In the genomic region with DNA sequence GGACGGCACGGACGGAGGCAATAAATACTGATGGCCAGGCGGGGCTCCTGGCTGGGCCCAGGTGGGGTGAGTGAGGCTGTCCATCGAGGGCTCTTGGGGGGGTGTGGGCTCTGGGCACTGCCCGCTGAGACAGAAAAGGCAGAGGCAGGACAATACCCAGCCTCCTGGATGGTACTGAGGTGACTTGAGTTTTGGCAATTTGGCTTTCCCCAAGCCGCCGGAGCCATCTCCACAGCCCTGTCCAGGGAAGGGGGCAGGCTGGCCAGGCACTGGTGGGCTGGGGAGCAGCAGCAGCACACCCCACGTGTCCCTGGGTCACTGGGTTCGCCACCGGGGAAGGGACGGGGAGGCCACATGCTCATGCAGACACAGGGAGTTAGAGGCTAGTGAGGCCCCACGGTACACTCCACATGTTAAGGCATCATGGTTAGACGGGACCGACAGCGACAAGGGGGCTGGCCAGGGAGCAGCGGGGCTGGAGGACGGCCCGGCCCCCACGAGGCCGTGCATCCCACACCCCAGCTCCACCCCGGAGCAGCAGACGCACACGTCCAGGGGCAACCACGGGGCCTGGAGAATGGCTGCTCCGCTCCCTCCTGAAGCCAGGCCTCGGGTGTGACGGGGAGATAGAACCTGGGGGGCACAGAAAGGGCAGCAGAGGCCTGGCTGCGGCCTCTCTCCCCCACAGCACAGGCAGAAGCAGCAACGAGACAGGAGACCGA, we compare ENCODE assay signal across 8 cellular contexts. TPM values are rescaled to one million over a fixed set of nuclear protein-coding genes. Genes with fewer than 3 reads are reported as not detected.
A peak's percentile ranks its signal among the peaks of the same experiment; 100 is the strongest.
DNase-seq lines count a peak whose midpoint lies in the region; ATAC-seq and TF ChIP-seq lines count a peak whose summit lies in the region.

No MANE protein-coding gene starts in this region.

- 60% methylated on average over 31 of the region's 31 CpGs for WGBS in right cardiac atrium
- 72% methylated on average over 17 of the region's 31 CpGs for WGBS in suprapubic skin

- H3K9me3 Mint-ChIP-seq in activated T-cell treated with anti-CD3 and anti-CD28 coated beads, Interleukin-2, amount 50 U/mL, for 24 hours, result no peaks in the 10 kb centered on the region
- no peaks in the 10 kb centered on the region for H3K9me3 Mint-ChIP-seq in T-helper 2 cell treated with Interferon-gamma antibody and Interleukin-4, amounts not matched to agents 5 μg/mL and 100 μg/mL, for 36 hours

- TF ChIP-seq CTCF in suprapubic skin (IDR thresholded peaks at IDR 0.05), result no peak

- peaks cover 52% of the 10 kb centered on the region for H3K4me1 Mint-ChIP-seq in activated T-cell treated with anti-CD3 and anti-CD28 coated beads, Interleukin-2, amount 50 U/mL, for 24 hours (ENCODE audit: low read depth)
- H3K4me1 Mint-ChIP-seq in T-helper 2 cell treated with Interferon-gamma antibody and Interleukin-4, amounts not matched to agents 5 μg/mL and 100 μg/mL, for 36 hours (ENCODE audit: low read depth), result peaks cover 22% of the 10 kb centered on the region

- peaks cover 85% of the 10 kb centered on the region for H3K36me3 Mint-ChIP-seq in activated T-cell treated with anti-CD3 and anti-CD28 coated beads, Interleukin-2, amount 50 U/mL, for 24 hours (ENCODE audit: low read depth)
- peaks cover 39% of the 10 kb centered on the region for H3K36me3 Mint-ChIP-seq in T-helper 2 cell treated with Interferon-gamma antibody and Interleukin-4, amounts not matched to agents 5 μg/mL and 100 μg/mL, for 36 hours (ENCODE audit: low read depth)

- TF ChIP-seq EP300 in suprapubic skin (IDR thresholded peaks at IDR 0.05), result no peak

- peak overlapping the region; percentile 86 for H3K27ac Mint-ChIP-seq in activated T-cell treated with anti-CD3 and anti-CD28 coated beads, Interleukin-2, amount 50 U/mL, for 24 hours
- peak overlapping the region; percentile 70 for H3K27ac Mint-ChIP-seq in T-helper 2 cell treated with Interferon-gamma antibody and Interleukin-4, amounts not matched to agents 5 μg/mL and 100 μg/mL, for 36 hours

- H3K4me3 ChIP-seq in right cardiac atrium (ENCODE audit: low read length) (no peak overlapping the region), suprapubic skin (no peak overlapping the region)

- intact Hi-C loops in right cardiac atrium (cut with DNase I), result no loop called here

- H3K9me3 ChIP-seq in right cardiac atrium (ENCODE audit: control insufficient read depth, low read length) (no peaks in the 10 kb centered on the region), suprapubic skin (no peaks in the 10 kb centered on the region)

- H3K27me3 ChIP-seq in right cardiac atrium (ENCODE audit: control insufficient read depth, insufficient read depth) (no peaks in the 10 kb centered on the region), suprapubic skin (no peaks in the 10 kb centered on the region)

- TF ChIP-seq POLR2A in suprapubic skin (IDR thresholded peaks at IDR 0.05), result no peak

- H3K4me1 ChIP-seq in right cardiac atrium (ENCODE audit: control insufficient read depth, insufficient read depth, low read length), result no peaks in the 10 kb centered on the region
- peaks cover 74% of the 10 kb centered on the region for H3K4me1 ChIP-seq in suprapubic skin

- H3K27ac ChIP-seq in right cardiac atrium (ENCODE audit: low read length) (no peak overlapping the region), suprapubic skin (peak overlapping the region; percentile 99)

- no peaks in the 10 kb centered on the region for H3K27me3 Mint-ChIP-seq in activated T-cell treated with anti-CD3 and anti-CD28 coated beads, Interleukin-2, amount 50 U/mL, for 24 hours
- no peaks in the 10 kb centered on the region for H3K27me3 Mint-ChIP-seq in T-helper 2 cell treated with Interferon-gamma antibody and Interleukin-4, amounts not matched to agents 5 μg/mL and 100 μg/mL, for 36 hours (ENCODE audit: low read depth)

- ATAC-seq in right cardiac atrium, result no peak
- ATAC-seq in GM21447 (IDR thresholded peaks at IDR 0.05; ENCODE audit: unreplicated experiment), result no peak
- no peak for ATAC-seq in GM21423 (IDR thresholded peaks at IDR 0.05; ENCODE audit: unreplicated experiment)

- no peak for DNase-seq in activated T-cell treated with anti-CD3 and anti-CD28 coated beads, Interleukin-2, amount 50 U/mL, for 24 hours
- DNase-seq in activated T-cell treated with anti-CD3 and anti-CD28 coated beads, Interleukin-2, amount 50 U/mL, for 48 hours, result no peak
- DNase-seq in T-helper 2 cell treated with Interferon-gamma antibody and Interleukin-4, amounts not matched to agents 5 μg/mL and 100 μg/mL, for 36 hours (ENCODE audit: low spot score), result no peak
- peak in 2 of 3 donors; percentile 71 to 75 for DNase-seq in right cardiac atrium
- DNase-seq in suprapubic skin (ENCODE audit: low spot score in 2 of 2), result no peak
- DNase-seq in MV-4-11 (lab: John Stamatoyannopoulos, UW), result no peak

- H3K4me3 Mint-ChIP-seq in activated T-cell treated with anti-CD3 and anti-CD28 coated beads, Interleukin-2, amount 50 U/mL, for 24 hours, result peak overlapping the region; percentile 49
- H3K4me3 Mint-ChIP-seq in T-helper 2 cell treated with Interferon-gamma antibody and Interleukin-4, amounts not matched to agents 5 μg/mL and 100 μg/mL, for 36 hours, result peak overlapping the region; percentile 44

- H3K36me3 ChIP-seq in suprapubic skin, result peaks cover 22% of the 10 kb centered on the region

RNA-seq across cellular contexts. Expression of a gene that starts 3.0 kb away (rescaled TPM):
- total RNA-seq in right cardiac atrium, result 100 to 1,000 TPM; 113 to 217 (median 142) TPM
- polyA plus RNA-seq in right cardiac atrium, result 101 TPM
- 100 to 1,000 TPM; 157 to 202 (median 180) TPM for total RNA-seq in suprapubic skin

RNA-seq across cellular contexts. Expression of a gene that starts 7.8 kb away (rescaled TPM):
- 100 to 1,000 TPM; 272 to 375 (median 350) TPM for total RNA-seq in right cardiac atrium
- 278 TPM for polyA plus RNA-seq in right cardiac atrium
- total RNA-seq in suprapubic skin, result 1,000 to 10,000 TPM in 1 of 4 donors, 100 to 1,000 TPM in 3; 521 to 1,041 (median 898) TPM

RNA-seq across cellular contexts. Expression of a gene that starts 23.3 kb away (rescaled TPM):
- total RNA-seq in right cardiac atrium (10 to 100 TPM; 32.5 to 46.2 (median 39.1) TPM), suprapubic skin (100 to 1,000 TPM in 2 of 4 donors, 10 to 100 TPM in 2; 43.0 to 110 (median 96.3) TPM)
- 18.9 TPM for polyA plus RNA-seq in right cardiac atrium

RNA-seq across cellular contexts. Expression of a gene that starts 23.4 kb away (rescaled TPM):
- total RNA-seq in right cardiac atrium, result 100 to 1,000 TPM; 135 to 167 (median 148) TPM
- 338 TPM for polyA plus RNA-seq in right cardiac atrium
- total RNA-seq in suprapubic skin, result 100 to 1,000 TPM in 3 of 4 donors, 10 to 100 TPM in 1; 73.7 to 135 (median 121) TPM

RNA-seq across cellular contexts. Expression of a gene that starts 33.3 kb away (rescaled TPM):
- total RNA-seq in right cardiac atrium (under 1 TPM in 1 of 4 donors, not detected in 3; 0.85 TPM), suprapubic skin (1 to 10 TPM in 1 of 4 donors, not detected in 3; 1.3 TPM)
- not detected for polyA plus RNA-seq in right cardiac atrium

Comparison
In these comparisons a context has a peak if more than half of its experiments do, and no peak if none do; other contexts are left out.
1. DNase-seq: peak in right cardiac atrium (2 of 3); none in activated T-cell treated with anti-CD3 and anti-CD28 coated beads, Interleukin-2, amount 50 U/mL, for 24 hours (single experiment), activated T-cell treated with anti-CD3 and anti-CD28 coated beads, Interleukin-2, amount 50 U/mL, for 48 hours (0 of 2), T-helper 2 cell treated with Interferon-gamma antibody and Interleukin-4, amounts not matched to agents 5 μg/mL and 100 μg/mL, for 36 hours (single experiment), suprapubic skin (0 of 2) and MV-4-11 (single experiment).